ENCODE assay signal across 8 cellular contexts in genomic region chr1:86914998-86915736, GRCh38. TPM values are rescaled to one million over a fixed set of nuclear protein-coding genes. Genes with fewer than 3 reads are reported as not detected.
DNase-seq lines count a peak whose midpoint lies in the region; ATAC-seq and TF ChIP-seq lines count a peak whose summit lies in the region.

No MANE protein-coding gene starts in this region.

- peaks cover 10% of the 10 kb centered on the region for H3K36me3 Mint-ChIP-seq in type B pancreatic cell

- no peak overlapping the region for H3K4me3 Mint-ChIP-seq in type B pancreatic cell

- ATAC-seq in HG02642 (IDR thresholded peaks at IDR 0.05; ENCODE audit: poor library complexity, unreplicated experiment) = peak; percentile 22

- no peaks in the 10 kb centered on the region for H3K27me3 Mint-ChIP-seq in type B pancreatic cell

- H3K9me3 Mint-ChIP-seq in type B pancreatic cell = no peaks in the 10 kb centered on the region

- DNase-seq in GF-D8 (lab: John Stamatoyannopoulos, UW) (peak; percentile 20), NCI-H2029 treated with DMSO at 0.1 percent for 48 hours (lab: John Stamatoyannopoulos, UW) (peak; percentile 55), cerebellar cortex (ENCODE audit: low spot score) (peak; percentile 74), kidney tubule cell (ENCODE audit: low spot score) (peak; percentile 58), type B pancreatic cell (ENCODE audit: extremely low spot score, unreplicated experiment) (no peak)
- DNase-seq in stimulated activated CD4-positive, alpha-beta T cell treated with anti-CD3 and anti-CD28 coated beads, Interleukin-1b, Interleukin-23, amount 100 ng/mL, for 4 hours (ENCODE audit: low read depth in 2 of 2) = peak; percentile 28 to 29

- TF ChIP-seq CTCF in VCaP (conservative IDR thresholded peaks at IDR 0.05) (no peak), type B pancreatic cell (conservative IDR thresholded peaks at IDR 0.05) (no peak)

- H3K27ac ChIP-seq in VCaP = peak overlapping the region; percentile 92

- peaks cover 23% of the 10 kb centered on the region for H3K4me1 Mint-ChIP-seq in type B pancreatic cell (ENCODE audit: unreplicated experiment)

- no peak overlapping the region for H3K27ac Mint-ChIP-seq in type B pancreatic cell

RNA-seq across cellular contexts. Expression of gene HS2ST1, which starts 0.7 kb away (rescaled TPM):
- 30.0 and 40.3 TPM in 2 replicates for total RNA-seq in type B pancreatic cell (ENCODE audit: low replicate concordance)

RNA-seq across cellular contexts. Expression of gene SELENOF, which starts 1.2 kb away (rescaled TPM):
- total RNA-seq in type B pancreatic cell (ENCODE audit: low replicate concordance) = 147 and 148 TPM in 2 replicates
